In the genomic region with DNA sequence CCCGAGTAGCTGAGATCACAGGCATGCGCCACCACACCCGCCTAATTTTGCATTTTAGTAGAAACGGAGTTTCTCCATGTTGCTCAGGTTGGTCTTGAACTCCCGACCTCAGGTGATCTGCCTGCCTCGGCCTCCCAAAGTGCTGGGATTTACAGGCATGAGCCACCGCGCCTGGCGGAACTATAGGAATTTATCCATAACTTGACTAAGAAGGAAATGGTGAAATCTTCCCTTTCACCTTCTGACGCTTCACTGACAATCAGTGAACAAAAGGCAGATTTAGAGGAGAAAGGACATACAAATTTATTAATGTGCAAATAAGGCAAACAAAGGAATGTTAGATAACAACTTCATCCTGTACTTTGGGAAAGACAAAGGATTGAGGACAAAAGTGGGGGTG, we compare ENCODE assay signal across 18 cellular contexts. TPM values are rescaled to one million over a fixed set of nuclear protein-coding genes. Genes with fewer than 3 reads are reported as not detected.
A peak's percentile ranks its signal among the peaks of the same experiment; 100 is the strongest.
DNase-seq lines count a peak whose midpoint lies in the region; ATAC-seq and TF ChIP-seq lines count a peak whose summit lies in the region.
"Had no signal": no experiment of that assay in that cellular context is flagged by ENCODE, and none has a peak within 500 bp of the region (broad histone marks: within the 10 kb centered on the region; RNA-seq: fewer than 3 reads in every experiment).

No MANE protein-coding gene starts in this region.

- no peak overlapping the region for H3K4me2 ChIP-seq in PC-3 (ENCODE audit: low read length)

- H3F3A ChIP-seq in PC-3 (ENCODE audit: low read length, unreplicated experiment) = no peaks in the 10 kb centered on the region

- no peak overlapping the region for H3K9ac ChIP-seq in HUES64 (ENCODE audit: low read depth, low read length)
- H3K9ac ChIP-seq in endodermal cell (ENCODE audit: extremely low read depth, low read length, poor library complexity, severe bottlenecking) = no peak overlapping the region
- no peak overlapping the region for H3K9ac ChIP-seq in PC-3 (ENCODE audit: low read length)

- CTCF ChIA-PET in PC-3 (lab: Charles Lee) = no interaction called here

- no peaks in the 10 kb centered on the region for H3K36me3 Mint-ChIP-seq in endodermal cell (ENCODE audit: low read depth)
- H3K36me3 Mint-ChIP-seq: IgD-negative memory B cell had no signal

- H3K9me3 Mint-ChIP-seq in endodermal cell = no peaks in the 10 kb centered on the region
- H3K9me3 Mint-ChIP-seq: CD4-positive, alpha-beta T cell; HFFc6 had no signal

- intact Hi-C loops in PC-3 (cut with micrococcal nuclease) = no loop called here

- H3K4me3 ChIP-seq in HAP-1 (no peak overlapping the region), HUES64 (ENCODE audit: low read length) (no peak overlapping the region), endodermal cell (ENCODE audit: low read length) (no peak overlapping the region), PC-3 (ENCODE audit: low read length) (no peak overlapping the region)

- H4K20me1 ChIP-seq in PC-3 (ENCODE audit: low read length) = no peaks in the 10 kb centered on the region

- H2AFZ ChIP-seq in PC-3 (ENCODE audit: low read length) = no peak overlapping the region

- BruUV-seq in PC-3 (replicated peaks; lab: Mats Ljungman, UMichigan) = no TSS peak

- no peaks in the 10 kb centered on the region for H3K9me2 ChIP-seq in PC-3 (replicated peaks; ENCODE audit: low read length)

- no peaks in the 10 kb centered on the region for H3K9me3 ChIP-seq in HAP-1
- H3K9me3 ChIP-seq in HUES64 (ENCODE audit: insufficient read depth, low read depth, low read length) = no peaks in the 10 kb centered on the region
- H3K9me3 ChIP-seq in endodermal cell (ENCODE audit: control insufficient read depth, low read length) = no peaks in the 10 kb centered on the region
- H3K9me3 ChIP-seq in PC-3 (ENCODE audit: low read length) = no peaks in the 10 kb centered on the region
- H3K9me3 ChIP-seq: Caco-2 had no signal

- H3K27me3 Mint-ChIP-seq in endodermal cell (ENCODE audit: insufficient read depth) = no peaks in the 10 kb centered on the region
- H3K27me3 Mint-ChIP-seq: CD4-positive, alpha-beta T cell; IgD-negative memory B cell had no signal

- ATAC-seq in PC-3 = no peak
- ATAC-seq: HepG2 had no signal

- POLR2A ChIA-PET in PC-3 (lab: Charles Lee; ENCODE audit: unreplicated experiment) = no interaction called here

- H3K27ac Mint-ChIP-seq in endodermal cell = peak overlapping the region; percentile 35
- H3K27ac Mint-ChIP-seq: CD4-positive, alpha-beta T cell; HFFc6; IgD-negative memory B cell had no signal

- TF ChIP-seq CTCF in endodermal cell (conservative IDR thresholded peaks at IDR 0.05) (no peak), PC-3 (conservative IDR thresholded peaks at IDR 0.05; ENCODE audit: low read depth, low read length) (no peak)

- H3K79me2 ChIP-seq in PC-3 (ENCODE audit: low read length) = no peaks in the 10 kb centered on the region

- in situ Hi-C loops in HAP-1 (cut with MboI; ENCODE audit: low sequenced_read_pairs) = no loop called here

- H3K27ac ChIP-seq in HUES64 (ENCODE audit: low read depth, low read length) (peak overlapping the region; percentile 90; the same call in 1 of the 2 replicates), endodermal cell (ENCODE audit: low read depth, low read length) (no peak overlapping the region), PC-3 (ENCODE audit: low read length) (no peak overlapping the region)
- H3K27ac ChIP-seq: C4-2B had no signal

- peaks cover 21% of the 10 kb centered on the region for H3K4me1 Mint-ChIP-seq in endodermal cell
- H3K4me1 Mint-ChIP-seq: IgD-negative memory B cell had no signal

- H3K27me3 ChIP-seq in HAP-1 (ENCODE audit: low read depth) (no peaks in the 10 kb centered on the region), HUES64 (ENCODE audit: insufficient read depth, low read length) (no peaks in the 10 kb centered on the region), endodermal cell (ENCODE audit: control insufficient read depth, insufficient read depth, low read length, poor library complexity, severe bottlenecking) (no peaks in the 10 kb centered on the region), PC-3 (ENCODE audit: low read length) (no peaks in the 10 kb centered on the region)

- no peak overlapping the region for H3K4me3 Mint-ChIP-seq in endodermal cell
- H3K4me3 Mint-ChIP-seq: CD4-positive, alpha-beta T cell; HFFc6; IgD-negative memory B cell had no signal

- DNase-seq in HAP-1 (ENCODE audit: low spot score in 2 of 2) (peak; percentile 50 to 72), endodermal cell (no peak), NOMO-1 treated with DMSO at 0.1 percent for 48 hours (lab: John Stamatoyannopoulos, UW; ENCODE audit: unreplicated experiment) (no peak), HUDEP-2 (lab: John Stamatoyannopoulos, UW; ENCODE audit: unreplicated experiment in 76 of 76) (no peak), PC-3 (no peak)
- no peak for DNase-seq in activated CD4-positive, alpha-beta T cell treated with anti-CD3 and anti-CD28 coated beads, Interleukin-2, amount 50 U/mL, for 48 hours
- DNase-seq: AML-193; Caco-2; CD4-positive, alpha-beta T cell; GOT3; HCEC 1CT; HFFc6; Kasumi-1; KG1 had no signal

- no peaks in the 10 kb centered on the region for H3K36me3 ChIP-seq in HAP-1 (replicated peaks)
- no peaks in the 10 kb centered on the region for H3K36me3 ChIP-seq in HUES64 (ENCODE audit: insufficient read depth, low read length)
- no peaks in the 10 kb centered on the region for H3K36me3 ChIP-seq in endodermal cell (ENCODE audit: control insufficient read depth, insufficient read depth, low read length)
- no peaks in the 10 kb centered on the region for H3K36me3 ChIP-seq in PC-3 (ENCODE audit: low read depth, low read length)

- H3K4me1 ChIP-seq in HAP-1 = peaks cover 29% of the 10 kb centered on the region
- peaks cover 62% of the 10 kb centered on the region for H3K4me1 ChIP-seq in HUES64 (ENCODE audit: insufficient read depth, low read length)
- no peaks in the 10 kb centered on the region for H3K4me1 ChIP-seq in endodermal cell (ENCODE audit: control insufficient read depth, insufficient read depth, low read length)
- no peaks in the 10 kb centered on the region for H3K4me1 ChIP-seq in PC-3 (ENCODE audit: insufficient read depth, low read length)

- WGBS in HUES64 = 89% methylated on average over 10 of the region's 10 CpGs
- whole genome bisulfite sequencing in endodermal cell (ENCODE audit: insufficient coverage in 1 of 2, insufficient read length in 1 of 2), 2 experiments = 89 to 97% methylated on average over 6 to 10 of the region's 10 CpGs

RNA-seq across cellular contexts. Expression of a gene that starts 15.4 kb away (rescaled TPM):
- polyA plus RNA-seq in HUES64 (2013, experiment 1 of 2) = 90.3 TPM
- polyA plus RNA-seq in HUES64 (2013, experiment 2 of 2) = 83.4 TPM
- 10 to 100 TPM; 15.3 to 26.5 TPM for total RNA-seq in endodermal cell
- 67.5 TPM for polyA plus RNA-seq in endodermal cell (2013, experiment 1 of 2)
- polyA plus RNA-seq in endodermal cell (2013, experiment 2 of 2) = 65.5 TPM
- total RNA-seq in PC-3 (2014; rRNA removed) = 23.1 and 25.5 TPM in 2 replicates
- total RNA-seq: CD4-positive, alpha-beta T cell; HepG2 had no signal
- polyA plus RNA-seq: IgD-negative memory B cell had no signal

Comparison
In these comparisons a context has a peak if more than half of its experiments do, and no peak if none do; other contexts are left out.
1. DNase-seq: peak in HAP-1 (2 of 2); none in endodermal cell (single experiment), activated CD4-positive, alpha-beta T cell treated with anti-CD3 and anti-CD28 coated beads, Interleukin-2, amount 50 U/mL, for 48 hours (0 of 2), NOMO-1 treated with DMSO at 0.1 percent for 48 hours (single experiment), HUDEP-2 (0 of 76) and PC-3 (single experiment).